In the genomic region with DNA sequence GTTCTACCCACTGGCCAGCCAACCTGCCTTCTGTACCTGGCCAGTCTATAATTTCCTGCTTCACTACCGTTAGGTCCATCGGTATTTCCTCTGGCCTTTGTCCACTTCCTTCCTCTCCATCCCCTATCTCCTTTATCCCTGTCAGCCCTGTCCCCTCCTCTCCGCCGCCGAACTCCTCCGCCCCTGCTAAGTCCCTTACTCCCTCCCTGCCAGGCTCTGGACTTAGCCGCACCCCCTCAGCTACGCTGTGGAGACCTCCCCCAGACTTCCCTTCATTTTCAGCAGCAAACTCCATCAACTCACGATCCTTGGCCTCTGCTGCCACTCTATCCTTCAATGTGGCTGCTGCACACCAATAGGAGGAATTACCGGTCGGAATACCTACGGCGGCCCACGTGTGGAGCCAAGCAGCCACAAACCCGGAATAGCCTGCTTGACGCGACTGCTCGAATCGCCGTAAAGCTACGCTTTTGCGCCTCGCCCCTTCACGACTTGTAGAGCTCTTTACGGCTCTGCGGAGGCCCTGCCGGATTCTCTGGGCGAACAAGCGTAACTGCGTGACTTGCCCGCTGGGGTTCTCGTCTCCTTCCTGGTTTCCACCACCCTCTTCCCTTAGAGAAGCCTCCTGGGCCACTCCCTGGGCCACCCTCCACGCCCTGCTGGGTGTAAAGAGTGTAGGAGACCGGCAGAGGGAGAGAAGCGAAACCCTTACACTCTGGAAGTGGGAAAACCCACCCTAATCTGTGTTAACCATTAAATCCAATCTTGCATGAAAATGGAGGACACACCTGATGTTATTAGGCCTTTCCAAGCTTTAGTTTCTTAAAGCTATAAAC, we compare ENCODE assay signal across 8 cellular contexts. TPM values are rescaled to one million over a fixed set of nuclear protein-coding genes. Genes with fewer than 3 reads are reported as not detected.
A peak's percentile ranks its signal among the peaks of the same experiment; 100 is the strongest.
DNase-seq lines count a peak whose midpoint lies in the region; ATAC-seq and TF ChIP-seq lines count a peak whose summit lies in the region.

A gene with protein sequence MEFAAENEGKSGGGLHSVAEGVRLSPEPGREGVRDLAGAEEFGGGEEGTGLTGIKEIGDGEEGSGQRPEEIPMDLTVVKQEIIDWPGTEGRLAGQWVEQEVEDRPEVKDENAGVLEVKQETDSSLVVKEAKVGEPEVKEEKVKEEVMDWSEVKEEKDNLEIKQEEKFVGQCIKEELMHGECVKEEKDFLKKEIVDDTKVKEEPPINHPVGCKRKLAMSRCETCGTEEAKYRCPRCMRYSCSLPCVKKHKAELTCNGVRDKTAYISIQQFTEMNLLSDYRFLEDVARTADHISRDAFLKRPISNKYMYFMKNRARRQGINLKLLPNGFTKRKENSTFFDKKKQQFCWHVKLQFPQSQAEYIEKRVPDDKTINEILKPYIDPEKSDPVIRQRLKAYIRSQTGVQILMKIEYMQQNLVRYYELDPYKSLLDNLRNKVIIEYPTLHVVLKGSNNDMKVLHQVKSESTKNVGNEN (minus strand): TSS at position 444 of the 836 bp plus-strand sequence. CDS start 149 bp downstream, at position 295.

- H3K27me3 ChIP-seq in esophagus (ENCODE audit: control insufficient read depth in 1 of 2, insufficient read depth in 2 of 2, low read length in 2 of 2), result no peaks in the 10 kb centered on the region
- H3K27me3 ChIP-seq in mucosa of stomach (ENCODE audit: control insufficient read depth, insufficient read depth, low read length), result no peaks in the 10 kb centered on the region

- TF ChIP-seq EP300 in Ishikawa (IDR thresholded peaks at IDR 0.05; ENCODE audit: borderline replicate concordance), result no peak; the same call in 1 of the 2 replicates

- peak; percentile 96 for DNase-seq in DMS79 (lab: John Stamatoyannopoulos, UW)
- DNase-seq in OCI-M2 (lab: John Stamatoyannopoulos, UW; ENCODE audit: unreplicated experiment), result peak; percentile 40
- DNase-seq in activated T-cell treated with anti-CD3 and anti-CD28 coated beads for 48 hours (ENCODE audit: low read depth), result peak; percentile 78
- peak; percentile 85 for DNase-seq in stimulated activated CD8-positive, alpha-beta memory T cell treated with anti-CD3 and anti-CD28 coated beads, Interleukin-4, amount 100 ng/mL, for 48 hours

- H3K36me3 ChIP-seq in esophagus (ENCODE audit: control insufficient read depth in 2 of 2, insufficient read depth in 2 of 2, low read length in 1 of 2), result no peaks in the 10 kb centered on the region
- no peaks in the 10 kb centered on the region for H3K36me3 ChIP-seq in mucosa of stomach (ENCODE audit: control insufficient read depth, insufficient read depth, low read length)

- peak; percentile 84 for ATAC-seq in GM21619 (IDR thresholded peaks at IDR 0.05; ENCODE audit: unreplicated experiment)

- peak within 1 kb of the TSS; percentile 77 to 93 for H3K27ac ChIP-seq in esophagus (ENCODE audit: low read depth in 2 of 2, low read length in 1 of 2)

- H3K4me1 ChIP-seq in esophagus (ENCODE audit: control insufficient read depth in 2 of 2, insufficient read depth in 2 of 2, low read length in 1 of 2) (no peaks in the 10 kb centered on the region), mucosa of stomach (ENCODE audit: control insufficient read depth, insufficient read depth, low read length) (peaks cover 12% of the 10 kb centered on the region)

- H3K9ac ChIP-seq in mucosa of stomach (ENCODE audit: low read length), result peak within 1 kb of the TSS; percentile 89

- TF ChIP-seq RAD21 in Ishikawa (IDR thresholded peaks at IDR 0.05; ENCODE audit: low read depth), result peak; percentile 20

- peak within 1 kb of the TSS; percentile 80 to 98 for H3K4me3 ChIP-seq in esophagus (ENCODE audit: low read depth in 1 of 2, low read length in 2 of 2)
- H3K4me3 ChIP-seq in mucosa of stomach (ENCODE audit: low read length), result peak within 1 kb of the TSS; percentile 79

- H3K9me3 ChIP-seq in esophagus (ENCODE audit: control insufficient read depth in 2 of 2, insufficient read depth in 1 of 2, low read depth in 1 of 2, low read length in 1 of 2) (no peaks in the 10 kb centered on the region), mucosa of stomach (ENCODE audit: control insufficient read depth, low read length) (no peaks in the 10 kb centered on the region)

- 1% methylated on average over 35 of the region's 35 CpGs for WGBS in esophagus, 2 donors

TF ChIP-seq in Ishikawa, 13 proteins besides CTCF, POLR2A, EP300 and RAD21:
- TF ChIP-seq, protein P1, sequence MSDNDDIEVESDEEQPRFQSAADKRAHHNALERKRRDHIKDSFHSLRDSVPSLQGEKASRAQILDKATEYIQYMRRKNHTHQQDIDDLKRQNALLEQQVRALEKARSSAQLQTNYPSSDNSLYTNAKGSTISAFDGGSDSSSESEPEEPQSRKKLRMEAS (IDR thresholded peaks at IDR 0.05), result peak; percentile 97
- TF ChIP-seq ZBTB7A (IDR thresholded peaks at IDR 0.05; ENCODE audit: low read depth), result 0 out of 2 replicates have a peak, but pooled peaks have one; percentile 44
- TF ChIP-seq EGR1 (IDR thresholded peaks at IDR 0.05), result no peak
- peak; percentile 32; the same call in 1 of the 2 replicates for TF ChIP-seq NFIC (IDR thresholded peaks at IDR 0.05)
- peak; percentile 76 for TF ChIP-seq USF1 (IDR thresholded peaks at IDR 0.05)
- no peak for TF ChIP-seq CREB1 (IDR thresholded peaks at IDR 0.05; ENCODE audit: low read depth)
- TF ChIP-seq, protein P2, sequence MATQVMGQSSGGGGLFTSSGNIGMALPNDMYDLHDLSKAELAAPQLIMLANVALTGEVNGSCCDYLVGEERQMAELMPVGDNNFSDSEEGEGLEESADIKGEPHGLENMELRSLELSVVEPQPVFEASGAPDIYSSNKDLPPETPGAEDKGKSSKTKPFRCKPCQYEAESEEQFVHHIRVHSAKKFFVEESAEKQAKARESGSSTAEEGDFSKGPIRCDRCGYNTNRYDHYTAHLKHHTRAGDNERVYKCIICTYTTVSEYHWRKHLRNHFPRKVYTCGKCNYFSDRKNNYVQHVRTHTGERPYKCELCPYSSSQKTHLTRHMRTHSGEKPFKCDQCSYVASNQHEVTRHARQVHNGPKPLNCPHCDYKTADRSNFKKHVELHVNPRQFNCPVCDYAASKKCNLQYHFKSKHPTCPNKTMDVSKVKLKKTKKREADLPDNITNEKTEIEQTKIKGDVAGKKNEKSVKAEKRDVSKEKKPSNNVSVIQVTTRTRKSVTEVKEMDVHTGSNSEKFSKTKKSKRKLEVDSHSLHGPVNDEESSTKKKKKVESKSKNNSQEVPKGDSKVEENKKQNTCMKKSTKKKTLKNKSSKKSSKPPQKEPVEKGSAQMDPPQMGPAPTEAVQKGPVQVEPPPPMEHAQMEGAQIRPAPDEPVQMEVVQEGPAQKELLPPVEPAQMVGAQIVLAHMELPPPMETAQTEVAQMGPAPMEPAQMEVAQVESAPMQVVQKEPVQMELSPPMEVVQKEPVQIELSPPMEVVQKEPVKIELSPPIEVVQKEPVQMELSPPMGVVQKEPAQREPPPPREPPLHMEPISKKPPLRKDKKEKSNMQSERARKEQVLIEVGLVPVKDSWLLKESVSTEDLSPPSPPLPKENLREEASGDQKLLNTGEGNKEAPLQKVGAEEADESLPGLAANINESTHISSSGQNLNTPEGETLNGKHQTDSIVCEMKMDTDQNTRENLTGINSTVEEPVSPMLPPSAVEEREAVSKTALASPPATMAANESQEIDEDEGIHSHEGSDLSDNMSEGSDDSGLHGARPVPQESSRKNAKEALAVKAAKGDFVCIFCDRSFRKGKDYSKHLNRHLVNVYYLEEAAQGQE (IDR thresholded peaks at IDR 0.05; ENCODE audit: low read depth), result no peak
- peak; percentile 46 for TF ChIP-seq TEAD4 (IDR thresholded peaks at IDR 0.05)
- TF ChIP-seq CEBPB (IDR thresholded peaks at IDR 0.05), result no peak
- peak; percentile 89 for TF ChIP-seq TAF1 (IDR thresholded peaks at IDR 0.05; ENCODE audit: low read depth)
- no peak for TF ChIP-seq FOXM1 (IDR thresholded peaks at IDR 0.05; ENCODE audit: borderline replicate concordance, low read depth)
- TF ChIP-seq YY1 (IDR thresholded peaks at IDR 0.05; ENCODE audit: low read depth), result 0 out of 2 replicates have a peak, but pooled peaks have one; percentile 24
- TF ChIP-seq TCF12 (IDR thresholded peaks at IDR 0.05; ENCODE audit: low read depth), result peak; percentile 63
TF ChIP-seq in Ishikawa: peak in this region for 8.

RNA-seq across cellular contexts. Expression of the gene that starts here (rescaled TPM):
- polyA plus RNA-seq in esophagus, result 1 to 10 TPM; 9.1 to 9.3 TPM

Comparison
In these comparisons a context has a peak if more than half of its experiments do, and no peak if none do; other contexts are left out.
1. Peak in every context shown above with its lines: DNase-seq, ATAC-seq, H3K4me3 ChIP-seq and H3K27ac ChIP-seq.
2. DNase-seq: peak in every context shown above with its lines; median percentile 96 in DMS79; 85 in stimulated activated CD8-positive, alpha-beta memory T cell treated with anti-CD3 and anti-CD28 coated beads, Interleukin-4, amount 100 ng/mL, for 48 hours; 78 in activated T-cell treated with anti-CD3 and anti-CD28 coated beads for 48 hours; 40 in OCI-M2.